Comparison of ENCODE assay signal across 8 cellular contexts in the genomic region with DNA sequence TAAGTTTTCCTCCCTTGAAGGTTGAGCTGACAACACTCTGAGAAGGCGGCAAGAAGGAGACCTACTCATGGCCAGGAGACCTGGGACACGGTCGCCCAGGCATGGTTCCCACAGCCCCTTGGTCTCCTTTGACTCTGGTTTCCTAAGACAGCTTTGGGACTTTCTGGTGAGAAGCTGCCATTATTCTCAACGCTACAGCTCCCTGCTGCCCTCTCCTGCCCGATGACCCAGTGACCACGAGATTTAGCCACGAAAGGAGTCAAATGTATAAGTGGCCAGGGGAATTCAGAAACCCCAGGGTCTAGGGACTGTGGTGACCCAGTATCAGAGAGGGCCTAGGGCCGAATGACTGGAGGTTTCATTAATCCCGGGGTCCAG. TPM values are rescaled to one million over a fixed set of nuclear protein-coding genes. Genes with fewer than 3 reads are reported as not detected.
A peak's percentile ranks its signal among the peaks of the same experiment; 100 is the strongest.
DNase-seq lines count a peak whose midpoint lies in the region; ATAC-seq and TF ChIP-seq lines count a peak whose summit lies in the region.

No MANE protein-coding gene starts in this region.

- TF ChIP-seq CTCF in AG09319 (IDR thresholded peaks at IDR 0.05; ENCODE audit: low read depth, low read length): peak; percentile 60
- peak; percentile 25 for TF ChIP-seq CTCF in GM12873 (IDR thresholded peaks at IDR 0.05; ENCODE audit: insufficient read depth, low read depth, low read length, missing control alignments)

- H3K9me3 Mint-ChIP-seq in activated naive CD8-positive, alpha-beta T cell treated with anti-CD3 and anti-CD28 coated beads, Interleukin-2, amount 10 ng/mL, durations not matched to agents 7 days and 5 days: no peaks in the 10 kb centered on the region

- H3K36me3 Mint-ChIP-seq in activated naive CD8-positive, alpha-beta T cell treated with anti-CD3 and anti-CD28 coated beads, Interleukin-2, amount 10 ng/mL, durations not matched to agents 7 days and 5 days: peaks cover 5% of the 10 kb centered on the region

- H3K9me3 ChIP-seq in Karpas-422 (ENCODE audit: low read length) (no peaks in the 10 kb centered on the region), right cardiac atrium (ENCODE audit: control insufficient read depth, low read length) (no peaks in the 10 kb centered on the region)

- H3K36me3 ChIP-seq in Karpas-422 (ENCODE audit: insufficient read depth, low read length): no peaks in the 10 kb centered on the region

- no peaks in the 10 kb centered on the region; the same call in 1 of the 2 replicates for H4K20me1 ChIP-seq in Karpas-422 (ENCODE audit: insufficient read depth, low read depth, low read length)

- H3K9me2 ChIP-seq in Karpas-422 (replicated peaks; ENCODE audit: insufficient read depth, low read length): no peaks in the 10 kb centered on the region

- POLR2A ChIA-PET in activated naive CD8-positive, alpha-beta T cell treated with anti-CD3 and anti-CD28 coated beads, Interleukin-2, amount 10 ng/mL, durations not matched to agents 7 days and 5 days (lab: Charles Lee): interaction anchor here (1.6 to 4.5 kb wide), 6 partner anchors 11 to 24 kb away, joined by 3 to 94 read pairs (median 10); a partner anchor contains a TSS

- H3K4me2 ChIP-seq in Karpas-422 (ENCODE audit: low read depth, low read length, poor library complexity, severe bottlenecking): peak overlapping the region; percentile 87

- intact Hi-C loops in right cardiac atrium (cut with DNase I): no loop called here

- H3K27me3 Mint-ChIP-seq in activated naive CD8-positive, alpha-beta T cell treated with anti-CD3 and anti-CD28 coated beads, Interleukin-2, amount 10 ng/mL, durations not matched to agents 7 days and 5 days: no peaks in the 10 kb centered on the region

- peaks cover 22% of the 10 kb centered on the region for H3K4me1 ChIP-seq in Karpas-422 (ENCODE audit: low read length)
- H3K4me1 ChIP-seq in right cardiac atrium (ENCODE audit: control insufficient read depth, insufficient read depth, low read length): no peaks in the 10 kb centered on the region

- H3K27ac Mint-ChIP-seq in activated naive CD8-positive, alpha-beta T cell treated with anti-CD3 and anti-CD28 coated beads, Interleukin-2, amount 10 ng/mL, durations not matched to agents 7 days and 5 days: peak overlapping the region; percentile 86

- ATAC-seq in activated naive CD8-positive, alpha-beta T cell treated with anti-CD3 and anti-CD28 coated beads, Interleukin-2, amount 10 ng/mL, durations not matched to agents 7 days and 5 days (ENCODE audit: low read depth): no peak
- peak; percentile 57 to 58 for ATAC-seq in right cardiac atrium

- no peak for DNase-seq in AG09319 (ENCODE audit: extremely low read depth, low read depth)
- DNase-seq in Karpas-422: no peak
- DNase-seq in activated naive CD8-positive, alpha-beta T cell treated with anti-CD3 and anti-CD28 coated beads, Interleukin-2, amount 10 ng/mL, durations not matched to agents 7 days and 5 days: no peak
- DNase-seq in right cardiac atrium: peak in 2 of 3 donors; percentile 63 to 74
- peak; percentile 40 for DNase-seq in putamen (ENCODE audit: low spot score)
- DNase-seq in activated gamma-delta T cell treated with Interleukin-2 at 50 U/mL for 16 hours: no peak
- no peak for DNase-seq in GOT3 (lab: John Stamatoyannopoulos, UW)

- H3K4me3 Mint-ChIP-seq in activated naive CD8-positive, alpha-beta T cell treated with anti-CD3 and anti-CD28 coated beads, Interleukin-2, amount 10 ng/mL, durations not matched to agents 7 days and 5 days: peak overlapping the region; percentile 93

- H3K27me3 ChIP-seq in Karpas-422 (ENCODE audit: low read length) (no peaks in the 10 kb centered on the region), right cardiac atrium (ENCODE audit: control insufficient read depth, insufficient read depth) (no peaks in the 10 kb centered on the region)

- peaks cover 23% of the 10 kb centered on the region for H3K4me1 Mint-ChIP-seq in activated naive CD8-positive, alpha-beta T cell treated with anti-CD3 and anti-CD28 coated beads, Interleukin-2, amount 10 ng/mL, durations not matched to agents 7 days and 5 days

- H3K27ac ChIP-seq in Karpas-422 (ENCODE audit: low read length): no peak overlapping the region
- peak overlapping the region; percentile 59 for H3K27ac ChIP-seq in right cardiac atrium (ENCODE audit: low read length)

- H3K4me3 ChIP-seq in Karpas-422 (ENCODE audit: low read length) (peak overlapping the region; percentile 66), right cardiac atrium (ENCODE audit: low read length) (peak overlapping the region; percentile 45)

- peaks cover 11% of the 10 kb centered on the region for H3K79me2 ChIP-seq in Karpas-422 (ENCODE audit: low read length)

- H3K9ac ChIP-seq in Karpas-422 (ENCODE audit: low read length): peak overlapping the region; percentile 74

- WGBS in right cardiac atrium: 5% methylated on average over 9 of the region's 9 CpGs

- H2AFZ ChIP-seq in Karpas-422 (ENCODE audit: low read length): peak overlapping the region; percentile 93

RNA-seq across cellular contexts. Expression of a gene that starts 0.7 kb away (rescaled TPM):
- total RNA-seq in Karpas-422 (2014; rRNA removed; shearing (Covaris generic); ENCODE audit: low replicate concordance): 19.0 and 72.9 TPM in 2 replicates
- 10 to 100 TPM; 36.0 to 39.7 TPM for total RNA-seq in activated naive CD8-positive, alpha-beta T cell treated with anti-CD3 and anti-CD28 coated beads, Interleukin-2, amount 10 ng/mL, durations not matched to agents 7 days and 5 days
- total RNA-seq in right cardiac atrium: 10 to 100 TPM; 14.4 to 37.5 (median 33.4) TPM
- 35.9 TPM for polyA plus RNA-seq in right cardiac atrium

RNA-seq across cellular contexts. Expression of a gene that starts 8.8 kb away (rescaled TPM):
- total RNA-seq in Karpas-422 (2014; rRNA removed; shearing (Covaris generic); ENCODE audit: low replicate concordance): 0.11 and 1.3 TPM in 2 replicates
- under 1 TPM; 0.50 to 0.79 TPM for total RNA-seq in activated naive CD8-positive, alpha-beta T cell treated with anti-CD3 and anti-CD28 coated beads, Interleukin-2, amount 10 ng/mL, durations not matched to agents 7 days and 5 days
- total RNA-seq in right cardiac atrium: under 1 TPM in 2 of 4 donors, not detected in 2; 0.34 TPM
- 0.29 TPM for polyA plus RNA-seq in right cardiac atrium

RNA-seq across cellular contexts. Expression of a gene that starts 11.6 kb away (rescaled TPM):
- total RNA-seq in Karpas-422 (2014; rRNA removed; shearing (Covaris generic); ENCODE audit: low replicate concordance): 59.1 and 109 TPM in 2 replicates
- total RNA-seq in activated naive CD8-positive, alpha-beta T cell treated with anti-CD3 and anti-CD28 coated beads, Interleukin-2, amount 10 ng/mL, durations not matched to agents 7 days and 5 days: 10 to 100 TPM; 45.3 to 46.7 TPM
- total RNA-seq in right cardiac atrium: 1 to 10 TPM; 3.6 to 5.8 (median 5.3) TPM
- 7.9 TPM for polyA plus RNA-seq in right cardiac atrium

RNA-seq across cellular contexts. Expression of a gene that starts 24.4 kb away (rescaled TPM):
- 32.8 and 39.6 TPM in 2 replicates for total RNA-seq in Karpas-422 (2014; rRNA removed; shearing (Covaris generic); ENCODE audit: low replicate concordance)
- 10 to 100 TPM; 67.0 to 73.1 TPM for total RNA-seq in activated naive CD8-positive, alpha-beta T cell treated with anti-CD3 and anti-CD28 coated beads, Interleukin-2, amount 10 ng/mL, durations not matched to agents 7 days and 5 days
- 10 to 100 TPM; 20.4 to 32.0 (median 26.0) TPM for total RNA-seq in right cardiac atrium
- polyA plus RNA-seq in right cardiac atrium: 22.6 TPM

Comparison
In these comparisons a context has a peak if more than half of its experiments do, and no peak if none do; other contexts are left out.
1. DNase-seq: peak in right cardiac atrium (2 of 3) and putamen (single experiment); none in AG09319 (single experiment), Karpas-422 (single experiment), activated naive CD8-positive, alpha-beta T cell treated with anti-CD3 and anti-CD28 coated beads, Interleukin-2, amount 10 ng/mL, durations not matched to agents 7 days and 5 days (single experiment), activated gamma-delta T cell treated with Interleukin-2 at 50 U/mL for 16 hours (single experiment) and GOT3 (single experiment).